In genomic region chr15:36843822-36844221, GRCh38 we compare ENCODE assay signal across 24 cellular contexts.
"Had no signal": no experiment of that assay in that cellular context is flagged by ENCODE, and none has a peak within 500 bp of the region (broad histone marks: within the 10 kb centered on the region; RNA-seq: fewer than 3 reads in every experiment).

No MANE protein-coding gene starts in this region.

- H3K27ac Mint-ChIP-seq: memory B cell; natural killer cell; stimulated activated naive B cell treated with anti-CD40 and anti-IgM and Interleukin-4, amounts not matched to agents 10 μg/mL and 1 μg/mL and 100 μg/mL, for 72 hours; stimulated activated naive CD8-positive, alpha-beta T cell treated with anti-CD3 and anti-CD28 coated beads, Interleukin-15, amount 100 ng/mL, for 72 hours had no signal

- DNase-seq: dorsolateral prefrontal cortex; effector CD8-positive, alpha-beta T cell; glutamatergic neuron; left ventricle myocardium inferior; lower lobe of right lung; natural killer cell; posterior cingulate gyrus; sigmoid colon; stimulated activated CD4-positive, alpha-beta T cell treated with anti-CD3 and anti-CD28 coated beads, Interleukin-2, amount 100 ng/mL, for 24 hours; stimulated activated CD4-positive, alpha-beta T cell treated with anti-CD3 and anti-CD28 coated beads, Interleukin-4, amount 100 ng/mL, for 4 hours; stimulated activated naive B cell treated with anti-CD40 and anti-IgM and Interleukin-4, amounts not matched to agents 10 μg/mL and 1 μg/mL and 100 μg/mL, for 72 hours; stimulated activated naive CD8-positive, alpha-beta T cell treated with anti-CD3 and anti-CD28 coated beads, Interleukin-15, amount 100 ng/mL, for 72 hours; testis; upper lobe of right lung had no signal

- H3K4me1 ChIP-seq: left ventricle myocardium inferior, lower lobe of right lung, testis, tibial nerve, upper lobe of right lung, vagina had no signal

- FAIRE-seq: endometrium, keratinocyte had no signal

- H3K36me3 Mint-ChIP-seq: memory B cell; natural killer cell; stimulated activated naive B cell treated with anti-CD40 and anti-IgM and Interleukin-4, amounts not matched to agents 10 μg/mL and 1 μg/mL and 100 μg/mL, for 72 hours had no signal

- ATAC-seq: esophagus mucosa; gastroesophageal sphincter; lower lobe of right lung; natural killer cell; stimulated activated naive B cell treated with anti-CD40 and anti-IgM and Interleukin-4, amounts not matched to agents 10 μg/mL and 1 μg/mL and 100 μg/mL, for 72 hours; stimulated activated naive CD8-positive, alpha-beta T cell treated with anti-CD3 and anti-CD28 coated beads, Interleukin-15, amount 100 ng/mL, for 72 hours; upper lobe of right lung had no signal

- H3K4me3 ChIP-seq: dorsolateral prefrontal cortex, gastroesophageal sphincter, left ventricle myocardium inferior, lower lobe of right lung, sigmoid colon, skin epidermis, testis, tibial nerve, upper lobe of right lung, vagina had no signal

- H3K36me3 ChIP-seq: gastroesophageal sphincter, left ventricle myocardium inferior, lower lobe of right lung, sigmoid colon, tibial nerve, upper lobe of right lung, vagina had no signal

- H3K27me3 ChIP-seq: gastroesophageal sphincter, sigmoid colon, testis, tibial nerve, vagina had no signal

- H3K9me3 ChIP-seq: gastroesophageal sphincter, left ventricle myocardium inferior, lower lobe of right lung, sigmoid colon, testis, tibial nerve, upper lobe of right lung, vagina had no signal

- H3K27ac ChIP-seq: dorsolateral prefrontal cortex, gastroesophageal sphincter, left ventricle myocardium inferior, lower lobe of right lung, skin epidermis, testis, tibial nerve, upper lobe of right lung, vagina had no signal

- H3K9me3 Mint-ChIP-seq: mesothelial cell of epicardium; neural crest cell; stimulated activated naive B cell treated with anti-CD40 and anti-IgM and Interleukin-4, amounts not matched to agents 10 μg/mL and 1 μg/mL and 100 μg/mL, for 72 hours; stimulated activated naive CD8-positive, alpha-beta T cell treated with anti-CD3 and anti-CD28 coated beads, Interleukin-15, amount 100 ng/mL, for 72 hours had no signal

- H3K4me3 Mint-ChIP-seq: memory B cell; natural killer cell; neural crest cell; stimulated activated naive B cell treated with anti-CD40 and anti-IgM and Interleukin-4, amounts not matched to agents 10 μg/mL and 1 μg/mL and 100 μg/mL, for 72 hours; stimulated activated naive CD8-positive, alpha-beta T cell treated with anti-CD3 and anti-CD28 coated beads, Interleukin-15, amount 100 ng/mL, for 72 hours had no signal

- H3K4me1 Mint-ChIP-seq: memory B cell; natural killer cell; stimulated activated naive B cell treated with anti-CD40 and anti-IgM and Interleukin-4, amounts not matched to agents 10 μg/mL and 1 μg/mL and 100 μg/mL, for 72 hours; stimulated activated naive CD8-positive, alpha-beta T cell treated with anti-CD3 and anti-CD28 coated beads, Interleukin-15, amount 100 ng/mL, for 72 hours had no signal
